ENCODE assay signal across 8 cellular contexts in genomic region chr17:73645050-73645871, GRCh38. TPM values are rescaled to one million over a fixed set of nuclear protein-coding genes. Genes with fewer than 3 reads are reported as not detected.
DNase-seq lines count a peak whose midpoint lies in the region; ATAC-seq, FAIRE-seq and TF ChIP-seq lines count a peak whose summit lies in the region.

No MANE protein-coding gene starts in this region.

- in situ Hi-C loops in HepG2 (cut with HindIII; ENCODE audit: extremely low pct_ligation_motif_present, low pct_unique_long_range_greater_than_20kb) = loop anchor here (10.0 kb wide), 1 partner anchor 310 kb away; no protein-coding TSS in a partner anchor

- H3K4me3 ChIP-seq in SJSA1 (peak overlapping the region; percentile 7; the same call in 1 of the 2 replicates), HepG2 (replicated peaks in 1 of 3; ENCODE audit: insufficient read depth in 1 of 3, low read depth in 2 of 3, low read length in 3 of 3) (peak overlapping the region in 1 of 3 experiments; percentile 30; a peak in 1 of 6 replicates)

- H3K36me3 ChIP-seq in SJSA1 = no peaks in the 10 kb centered on the region
- no peaks in the 10 kb centered on the region for H3K36me3 ChIP-seq in HepG2 (replicated peaks in 1 of 2; ENCODE audit: control insufficient read depth in 1 of 2, insufficient read depth in 2 of 2, low read length in 2 of 2)

- peak overlapping the region; percentile 32 for H3K4me3 Mint-ChIP-seq in central memory CD8-positive, alpha-beta T cell

- no peak for TF ChIP-seq EP300 in HepG2 (IDR thresholded peaks at IDR 0.05; ENCODE audit: low read depth in 2 of 2, low read length in 2 of 2)
- TF ChIP-seq EP300 in HepG2 (CRISPR knock-in tag; IDR thresholded peaks at IDR 0.05; ENCODE audit: borderline replicate concordance) = no peak

- peaks cover 11% of the 10 kb centered on the region for H3K4me1 Mint-ChIP-seq in central memory CD8-positive, alpha-beta T cell

- no peak for FAIRE-seq in HepG2 (lab: Jason Lieb, UNC)

- WGBS in HepG2 (ENCODE audit: low lambda C conversion rate) = 33% methylated on average over 21 of the region's 90 CpGs

- no peak overlapping the region for H2AFZ ChIP-seq in HepG2 (ENCODE audit: low read length)

- no peaks in the 10 kb centered on the region for H3K79me2 ChIP-seq in HepG2 (ENCODE audit: insufficient read depth, low read length)

- intact Hi-C loops in HepG2 (cut with micrococcal nuclease; ENCODE audit: unreplicated experiment) = no loop called here

- no peak overlapping the region for H3K9ac ChIP-seq in HepG2 (ENCODE audit: insufficient read depth, low read depth, low read length)

- H4K20me1 ChIP-seq in HepG2 (ENCODE audit: insufficient read depth, low read length) = no peaks in the 10 kb centered on the region

- H3K9me3 ChIP-seq in SJSA1 (replicated peaks) = no peaks in the 10 kb centered on the region
- no peaks in the 10 kb centered on the region for H3K9me3 ChIP-seq in HepG2 (ENCODE audit: low read length)

- CTCF ChIA-PET in HepG2 (lab: Yijun Ruan, JAX; ENCODE audit: low intra/inter-chr PET ratio, low total read pairs) = interaction anchor here (1.5 kb wide), 1 partner anchor 52 kb away, joined by 3 read pairs; no protein-coding TSS in a partner anchor

- no peaks in the 10 kb centered on the region for H3K36me3 Mint-ChIP-seq in central memory CD8-positive, alpha-beta T cell (ENCODE audit: insufficient read depth)

- peak; percentile 43 for ATAC-seq in central memory CD8-positive, alpha-beta T cell (replicated peaks; ENCODE audit: extremely low read depth, poor library complexity, severe bottlenecking)
- ATAC-seq in HepG2 = peak; percentile 17
- ATAC-seq in GM19455 (IDR thresholded peaks at IDR 0.05; ENCODE audit: unreplicated experiment) = no peak
- ATAC-seq in GM21529 (IDR thresholded peaks at IDR 0.05; ENCODE audit: unreplicated experiment) = no peak

- TF ChIP-seq POLR2A in HepG2 (IDR thresholded peaks at IDR 0.05; ENCODE audit: insufficient read depth in 1 of 2, low read depth in 2 of 2, low read length in 2 of 2) = no peak

- no peak for TF ChIP-seq RAD21 in HepG2 (CRISPR knock-in tag; IDR thresholded peaks at IDR 0.05)

- DNase-seq in NCI-H2081 (lab: John Stamatoyannopoulos, UW) = peak; percentile 82
- DNase-seq in NCI-H2081 treated with DMSO at 0.1 percent for 48 hours (lab: John Stamatoyannopoulos, UW) = no peak
- DNase-seq in SJSA1 (ENCODE audit: low read depth in 1 of 2, low spot score in 2 of 2) = no peak
- DNase-seq in central memory CD8-positive, alpha-beta T cell (ENCODE audit: low spot score in 2 of 2) = no peak
- no peak for DNase-seq in HepG2 (ENCODE audit: low spot score)
- peak; percentile 32 to 40 for DNase-seq in stimulated activated CD4-positive, alpha-beta T cell treated with anti-CD3 and anti-CD28 coated beads, Interleukin-4, amount 100 ng/mL, for 4 hours

- no peaks in the 10 kb centered on the region for H3K9me3 Mint-ChIP-seq in central memory CD8-positive, alpha-beta T cell

- no peak overlapping the region for H3K27ac Mint-ChIP-seq in central memory CD8-positive, alpha-beta T cell (ENCODE audit: low read depth)

- POLR2A ChIA-PET in HepG2 (lab: Yijun Ruan, JAX) = no interaction called here

- H3K4me1 ChIP-seq in SJSA1 (replicated peaks) (peaks cover 16% of the 10 kb centered on the region), HepG2 (ENCODE audit: insufficient read depth, low read length) (no peaks in the 10 kb centered on the region; the same call in 1 of the 2 replicates)

- peaks cover 76% of the 10 kb centered on the region for H3K27me3 Mint-ChIP-seq in central memory CD8-positive, alpha-beta T cell

- BruUV-seq in HepG2 (replicated peaks; lab: Mats Ljungman, UMichigan) = no TSS peak

- H3K27ac ChIP-seq in SJSA1 = no peak overlapping the region
- no peak overlapping the region for H3K27ac ChIP-seq in HepG2 (ENCODE audit: extremely low read length, insufficient read depth, low read length)

- H3K4me2 ChIP-seq in HepG2 (ENCODE audit: low read depth, low read length) = peak overlapping the region; percentile 30; the same call in 1 of the 2 replicates

- peaks cover 93% of the 10 kb centered on the region for H3K27me3 ChIP-seq in SJSA1 (replicated peaks)
- peaks cover 27 to 87% of the 10 kb centered on the region in 2 experiments for H3K27me3 ChIP-seq in HepG2 (ENCODE audit: control insufficient read depth in 1 of 2, insufficient read depth in 2 of 2, low read length in 2 of 2)

- TF ChIP-seq CTCF in HepG2 (CRISPR knock-in tag; IDR thresholded peaks at IDR 0.05) = peak; percentile 12; the same call in 1 of the 2 replicates

TF ChIP-seq in HepG2, 621 proteins besides CTCF, POLR2A, EP300 and RAD21:
- TF ChIP-seq, protein P1, sequence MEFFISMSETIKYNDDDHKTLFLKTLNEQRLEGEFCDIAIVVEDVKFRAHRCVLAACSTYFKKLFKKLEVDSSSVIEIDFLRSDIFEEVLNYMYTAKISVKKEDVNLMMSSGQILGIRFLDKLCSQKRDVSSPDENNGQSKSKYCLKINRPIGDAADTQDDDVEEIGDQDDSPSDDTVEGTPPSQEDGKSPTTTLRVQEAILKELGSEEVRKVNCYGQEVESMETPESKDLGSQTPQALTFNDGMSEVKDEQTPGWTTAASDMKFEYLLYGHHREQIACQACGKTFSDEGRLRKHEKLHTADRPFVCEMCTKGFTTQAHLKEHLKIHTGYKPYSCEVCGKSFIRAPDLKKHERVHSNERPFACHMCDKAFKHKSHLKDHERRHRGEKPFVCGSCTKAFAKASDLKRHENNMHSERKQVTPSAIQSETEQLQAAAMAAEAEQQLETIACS (CRISPR knock-in tag; IDR thresholded peaks at IDR 0.05) = 0 out of 2 replicates have a peak, but pooled peaks have one; percentile 52
- TF ChIP-seq STAG1 (CRISPR knock-in tag; IDR thresholded peaks at IDR 0.05) (peak; percentile 30), ZNF879 (CRISPR knock-in tag; IDR thresholded peaks at IDR 0.05) (no peak), JARID2 (CRISPR knock-in tag; IDR thresholded peaks at IDR 0.05; ENCODE audit: insufficient replicate concordance) (no peak), ZKSCAN5 (CRISPR knock-in tag; IDR thresholded peaks at IDR 0.05) (no peak), EZH2 (conservative IDR thresholded peaks at IDR 0.05; ENCODE audit: low read depth, low read length) (no peak), ZNF615 (CRISPR knock-in tag; IDR thresholded peaks at IDR 0.05; ENCODE audit: borderline replicate concordance) (no peak), ARNT2 (CRISPR knock-in tag; IDR thresholded peaks at IDR 0.05; ENCODE audit: low read depth) (0 out of 2 replicates have a peak, but pooled peaks have one; percentile 35), SMC3 (IDR thresholded peaks at IDR 0.05; ENCODE audit: low read length) (no peak), ZFY (CRISPR knock-in tag; IDR thresholded peaks at IDR 0.05) (no peak), HNRNPLL (IDR thresholded peaks at IDR 0.05; ENCODE audit: low read depth, low read length, poor library complexity, severe bottlenecking) (peak; percentile 26)
- TF ChIP-seq, protein P2, sequence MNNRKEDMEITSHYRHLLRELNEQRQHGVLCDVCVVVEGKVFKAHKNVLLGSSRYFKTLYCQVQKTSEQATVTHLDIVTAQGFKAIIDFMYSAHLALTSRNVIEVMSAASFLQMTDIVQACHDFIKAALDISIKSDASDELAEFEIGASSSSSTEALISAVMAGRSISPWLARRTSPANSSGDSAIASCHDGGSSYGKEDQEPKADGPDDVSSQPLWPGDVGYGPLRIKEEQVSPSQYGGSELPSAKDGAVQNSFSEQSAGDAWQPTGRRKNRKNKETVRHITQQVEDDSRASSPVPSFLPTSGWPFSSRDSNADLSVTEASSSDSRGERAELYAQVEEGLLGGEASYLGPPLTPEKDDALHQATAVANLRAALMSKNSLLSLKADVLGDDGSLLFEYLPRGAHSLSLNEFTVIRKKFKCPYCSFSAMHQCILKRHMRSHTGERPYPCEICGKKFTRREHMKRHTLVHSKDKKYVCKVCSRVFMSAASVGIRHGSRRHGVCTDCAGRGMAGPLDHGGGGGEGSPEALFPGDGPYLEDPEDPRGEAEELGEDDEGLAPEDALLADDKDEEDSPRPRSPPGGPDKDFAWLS (CRISPR knock-in tag; IDR thresholded peaks at IDR 0.05; ENCODE audit: borderline replicate concordance) = no peak
TF ChIP-seq in HepG2: peak in this region for 4.

RNA-seq across cellular contexts. Expression of gene SDK2, which starts 1.0 kb away (rescaled TPM):
- 0.05 TPM in 1 of 2 replicates, not detected in the other for total RNA-seq in SJSA1 (2014; rRNA removed; shearing (Covaris generic))
- total RNA-seq in HepG2 (2016; rRNA removed; fragmentation: Illumina TruSeq; extraction: Trizol) = not detected in 2 replicates
- 0.18 TPM in 1 of 2 replicates, not detected in the other for total RNA-seq in HepG2 (2016; cell fraction: cytosol; rRNA removed; fragmentation: Illumina TruSeq; extraction: Trizol; ENCODE audit: low read depth)
- not detected in 2 replicates for total RNA-seq in HepG2 (2016; cell fraction: insoluble cytoplasmic fraction; rRNA removed; fragmentation: Illumina TruSeq; extraction: Trizol)
- total RNA-seq in HepG2 (2016; cell fraction: membrane; rRNA removed; fragmentation: Illumina TruSeq; extraction: Trizol) = not detected in 2 replicates
- not detected in 2 replicates for total RNA-seq in HepG2 (2016; cell fraction: nucleus; rRNA removed; fragmentation: Illumina TruSeq; extraction: Trizol)
- polyA plus RNA-seq in HepG2 (2011; rRNA removed) = not detected in 2 replicates
- not detected in 2 replicates for polyA plus RNA-seq in HepG2 (2011; cell fraction: cytosol; rRNA removed)
- not detected in 2 replicates for polyA plus RNA-seq in HepG2 (2011; cell fraction: nucleus; rRNA removed)
- not detected in 2 replicates for polyA plus RNA-seq in HepG2 (2012)
- polyA plus RNA-seq in HepG2 (2016; cell fraction: cytosol; fragmentation: Illumina TruSeq; extraction: Trizol; ENCODE audit: low read depth) = not detected in 2 replicates
- polyA plus RNA-seq in HepG2 (2016; cell fraction: insoluble cytoplasmic fraction; fragmentation: Illumina TruSeq; extraction: Trizol; ENCODE audit: low read depth) = not detected in 2 replicates
- not detected in 2 replicates for polyA plus RNA-seq in HepG2 (2016; cell fraction: membrane; fragmentation: Illumina TruSeq; extraction: Trizol; ENCODE audit: low read depth)
- not detected in 2 replicates for polyA plus RNA-seq in HepG2 (2016; cell fraction: nucleus; fragmentation: Illumina TruSeq; extraction: Trizol; ENCODE audit: insufficient read depth, low read depth)
- not detected in 2 replicates for polyA minus RNA-seq in HepG2 (2011; rRNA and poly(A)+ RNA removed; ENCODE audit: low replicate concordance)
- polyA minus RNA-seq in HepG2 (2011; cell fraction: cytosol; rRNA and poly(A)+ RNA removed) = not detected in 2 replicates
- not detected in 2 replicates for polyA minus RNA-seq in HepG2 (2011; cell fraction: nucleus; rRNA and poly(A)+ RNA removed)

Comparison
In these comparisons a context has a peak if more than half of its experiments do, and no peak if none do; other contexts are left out.
1. DNase-seq: peak in NCI-H2081 (2 of 2) and stimulated activated CD4-positive, alpha-beta T cell treated with anti-CD3 and anti-CD28 coated beads, Interleukin-4, amount 100 ng/mL, for 4 hours (2 of 2); none in NCI-H2081 treated with DMSO at 0.1 percent for 48 hours (single experiment), SJSA1 (0 of 2), central memory CD8-positive, alpha-beta T cell (0 of 2) and HepG2 (single experiment).
2. ATAC-seq: peak in central memory CD8-positive, alpha-beta T cell (single experiment) and HepG2 (single experiment); none in GM19455 (single experiment) and GM21529 (single experiment).